Comparison of ENCODE assay signal across 16 cellular contexts in the genomic region with DNA sequence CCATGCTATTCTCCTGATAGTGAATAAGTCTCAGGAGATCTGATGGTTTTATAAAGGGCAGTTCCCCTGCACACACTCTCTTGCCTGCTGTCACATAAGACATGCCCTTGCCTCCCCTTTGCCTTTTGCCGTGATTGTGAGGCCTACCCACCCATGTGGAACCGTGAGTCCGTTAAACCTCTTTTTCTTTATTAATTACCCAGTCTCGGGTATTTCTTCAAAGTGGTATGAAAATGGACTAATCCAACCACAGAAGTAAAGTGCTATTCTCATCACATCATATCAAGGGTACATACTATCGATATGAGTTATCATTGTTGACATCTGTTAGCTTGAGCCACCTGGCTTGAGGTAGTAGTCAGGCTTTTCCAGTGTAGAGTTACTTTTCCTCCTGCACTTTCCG. TPM values are rescaled to one million over a fixed set of nuclear protein-coding genes. Genes with fewer than 3 reads are reported as not detected.
DNase-seq lines count a peak whose midpoint lies in the region; ATAC-seq, FAIRE-seq and TF ChIP-seq lines count a peak whose summit lies in the region.
"Had no signal": no experiment of that assay in that cellular context is flagged by ENCODE, and none has a peak within 500 bp of the region (broad histone marks: within the 10 kb centered on the region; RNA-seq: fewer than 3 reads in every experiment).

No MANE protein-coding gene starts in this region.

- no peaks in the 10 kb centered on the region for H4K20me1 ChIP-seq in HepG2 (ENCODE audit: insufficient read depth, low read length)

- intact Hi-C loops in HepG2 (cut with micrococcal nuclease; ENCODE audit: unreplicated experiment): no loop called here
- intact Hi-C loops in right lobe of liver (cut with DNase I): no loop called here

- in situ Hi-C loops in HepG2 (cut with HindIII; ENCODE audit: extremely low pct_ligation_motif_present, low pct_unique_long_range_greater_than_20kb): no loop called here

- ATAC-seq in HepG2: no peak
- no peak for ATAC-seq in right lobe of liver
- ATAC-seq in HG03175 (IDR thresholded peaks at IDR 0.05; ENCODE audit: unreplicated experiment): peak; percentile 44
- no peak for ATAC-seq in HG03342 (IDR thresholded peaks at IDR 0.05; ENCODE audit: unreplicated experiment)
- ATAC-seq in HG03439 (IDR thresholded peaks at IDR 0.05; ENCODE audit: unreplicated experiment): no peak
- ATAC-seq: activated CD4-positive, alpha-beta T cell treated with anti-CD3 and anti-CD28 coated beads for 36 hours; gastroesophageal sphincter had no signal

- no peak for FAIRE-seq in HepG2 (lab: Jason Lieb, UNC)
- FAIRE-seq: H1 had no signal

- H3K27me3 ChIP-seq in HepG2 (ENCODE audit: control insufficient read depth in 1 of 2, insufficient read depth in 2 of 2, low read length in 2 of 2): no peaks in the 10 kb centered on the region; a peak in 1 of 5 replicates
- H3K27me3 ChIP-seq in right lobe of liver: no peaks in the 10 kb centered on the region
- H3K27me3 ChIP-seq: gastroesophageal sphincter, neutrophil, SJSA1 had no signal

- H3K27ac ChIP-seq in HepG2 (ENCODE audit: extremely low read length, insufficient read depth, low read length) (no peak overlapping the region), right lobe of liver (no peak overlapping the region)
- H3K27ac ChIP-seq: neutrophil, SJSA1 had no signal

- peak overlapping the region; percentile 79 for H3K4me3 Mint-ChIP-seq in endothelial cell (ENCODE audit: unreplicated experiment)

- CTCF ChIA-PET in HepG2 (lab: Yijun Ruan, JAX; ENCODE audit: low intra/inter-chr PET ratio, low total read pairs): no interaction called here

- 98% methylated on average over 6 of the region's 6 CpGs for WGBS in HepG2 (ENCODE audit: low lambda C conversion rate)
- WGBS in right lobe of liver (ENCODE audit: insufficient coverage, low coverage, low lambda C conversion rate, missing lambda C conversion rate): 93% methylated on average over 6 of the region's 6 CpGs

- peaks cover 17% of the 10 kb centered on the region for H3K36me3 Mint-ChIP-seq in endothelial cell (ENCODE audit: low read depth, unreplicated experiment)

- no peak overlapping the region for H3K9ac ChIP-seq in HepG2 (ENCODE audit: insufficient read depth, low read depth, low read length)

- H3K27me3 Mint-ChIP-seq in endothelial cell (ENCODE audit: unreplicated experiment): peaks cover 3% of the 10 kb centered on the region
- H3K27me3 Mint-ChIP-seq: activated CD4-positive, alpha-beta T cell treated with anti-CD3 and anti-CD28 coated beads for 36 hours had no signal

- H3K9me3 Mint-ChIP-seq in endothelial cell (ENCODE audit: unreplicated experiment): no peaks in the 10 kb centered on the region

- TF ChIP-seq RAD21 in HepG2 (CRISPR knock-in tag; IDR thresholded peaks at IDR 0.05): no peak

- TF ChIP-seq POLR2A in HepG2 (IDR thresholded peaks at IDR 0.05; ENCODE audit: insufficient read depth in 1 of 2, low read depth in 2 of 2, low read length in 2 of 2) (no peak; a peak in 1 of 4 replicates), right lobe of liver (IDR thresholded peaks at IDR 0.05) (no peak)

- H3K79me2 ChIP-seq in HepG2 (ENCODE audit: insufficient read depth, low read length): peaks cover 61% of the 10 kb centered on the region

- H3K9me3 ChIP-seq in HepG2 (ENCODE audit: low read length) (no peaks in the 10 kb centered on the region), right lobe of liver (no peaks in the 10 kb centered on the region)
- H3K9me3 ChIP-seq: gastroesophageal sphincter, neutrophil, SJSA1 had no signal

- no peak for TF ChIP-seq CTCF in HepG2 (CRISPR knock-in tag; IDR thresholded peaks at IDR 0.05)
- no peak for TF ChIP-seq CTCF in right lobe of liver (IDR thresholded peaks at IDR 0.05)
- TF ChIP-seq CTCF in endothelial cell (IDR thresholded peaks at IDR 0.05; ENCODE audit: unreplicated experiment): no peak

- H3K4me2 ChIP-seq in HepG2 (ENCODE audit: low read depth, low read length): no peak overlapping the region

- TF ChIP-seq EP300 in HepG2 (IDR thresholded peaks at IDR 0.05; ENCODE audit: low read depth in 2 of 2, low read length in 2 of 2) (no peak), HepG2 (CRISPR knock-in tag; IDR thresholded peaks at IDR 0.05; ENCODE audit: borderline replicate concordance) (no peak)

- no peak overlapping the region for H3K4me3 ChIP-seq in HepG2 (replicated peaks in 1 of 3; ENCODE audit: insufficient read depth in 1 of 3, low read depth in 2 of 3, low read length in 3 of 3)
- H3K4me3 ChIP-seq in right lobe of liver: no peak overlapping the region
- H3K4me3 ChIP-seq: gastroesophageal sphincter, SJSA1 had no signal

- H3K4me1 Mint-ChIP-seq in endothelial cell (ENCODE audit: unreplicated experiment): peaks cover 15% of the 10 kb centered on the region

- H3K36me3 ChIP-seq in HepG2 (replicated peaks in 1 of 2; ENCODE audit: control insufficient read depth in 1 of 2, insufficient read depth in 2 of 2, low read length in 2 of 2): peaks cover 1 to 12% of the 10 kb centered on the region in 2 experiments; a peak in 3 of 5 replicates
- no peaks in the 10 kb centered on the region for H3K36me3 ChIP-seq in right lobe of liver
- H3K36me3 ChIP-seq: neutrophil had no signal

- H3K4me1 ChIP-seq in HepG2 (ENCODE audit: insufficient read depth, low read length): peaks cover 47% of the 10 kb centered on the region
- H3K4me1 ChIP-seq in right lobe of liver: peaks cover 0 to 21% (median 5%) of the 10 kb centered on the region in 4 donors

- POLR2A ChIA-PET in HepG2 (lab: Yijun Ruan, JAX): interaction anchor here (2.8 kb wide), 1 partner anchor 48 kb away, joined by 16 read pairs; no protein-coding TSS in a partner anchor

- DNase-seq in HepG2 (ENCODE audit: low spot score) (no peak), right lobe of liver (no peak), endothelial cell (ENCODE audit: low spot score) (no peak), OCI-M1 (lab: John Stamatoyannopoulos, UW) (no peak), D341Med (ENCODE audit: low spot score) (no peak)
- DNase-seq: activated CD4-positive, alpha-beta T cell treated with anti-CD3 and anti-CD28 coated beads for 36 hours; AML-193; NCI-H146 had no signal

- BruUV-seq in HepG2 (replicated peaks; lab: Mats Ljungman, UMichigan): no TSS peak

- H2AFZ ChIP-seq in HepG2 (ENCODE audit: low read length): no peak overlapping the region

- H3K27ac Mint-ChIP-seq in endothelial cell (ENCODE audit: unreplicated experiment): no peak overlapping the region

RNA-seq across cellular contexts. Expression of gene MANBAL, which starts 2.3 kb away (rescaled TPM):
- 16.5 and 18.6 TPM in 2 replicates for total RNA-seq in HepG2 (2016; rRNA removed; fragmentation: Illumina TruSeq; extraction: Trizol)
- 10.8 and 15.2 TPM in 2 replicates for total RNA-seq in HepG2 (2016; cell fraction: cytosol; rRNA removed; fragmentation: Illumina TruSeq; extraction: Trizol; ENCODE audit: low read depth)
- 15.1 and 16.2 TPM in 2 replicates for total RNA-seq in HepG2 (2016; cell fraction: insoluble cytoplasmic fraction; rRNA removed; fragmentation: Illumina TruSeq; extraction: Trizol)
- 25.3 and 29.5 TPM in 2 replicates for total RNA-seq in HepG2 (2016; cell fraction: membrane; rRNA removed; fragmentation: Illumina TruSeq; extraction: Trizol)
- total RNA-seq in HepG2 (2016; cell fraction: nucleus; rRNA removed; fragmentation: Illumina TruSeq; extraction: Trizol): 15.3 and 19.6 TPM in 2 replicates
- polyA plus RNA-seq in HepG2 (2011; rRNA removed): 70.2 and 74.1 TPM in 2 replicates
- 93.3 and 98.4 TPM in 2 replicates for polyA plus RNA-seq in HepG2 (2011; cell fraction: cytosol; rRNA removed)
- polyA plus RNA-seq in HepG2 (2011; cell fraction: nucleus; rRNA removed): 35.2 and 44.3 TPM in 2 replicates
- polyA plus RNA-seq in HepG2 (2012): 45.7 and 46.8 TPM in 2 replicates
- polyA plus RNA-seq in HepG2 (2016; cell fraction: cytosol; fragmentation: Illumina TruSeq; extraction: Trizol; ENCODE audit: low read depth): 48.1 and 71.4 TPM in 2 replicates
- polyA plus RNA-seq in HepG2 (2016; cell fraction: insoluble cytoplasmic fraction; fragmentation: Illumina TruSeq; extraction: Trizol; ENCODE audit: low read depth): 55.8 and 57.5 TPM in 2 replicates
- polyA plus RNA-seq in HepG2 (2016; cell fraction: membrane; fragmentation: Illumina TruSeq; extraction: Trizol; ENCODE audit: low read depth): 67.6 and 91.3 TPM in 2 replicates
- polyA plus RNA-seq in HepG2 (2016; cell fraction: nucleus; fragmentation: Illumina TruSeq; extraction: Trizol; ENCODE audit: insufficient read depth, low read depth): 68.3 and 69.5 TPM in 2 replicates
- polyA minus RNA-seq in HepG2 (2011; rRNA and poly(A)+ RNA removed; ENCODE audit: low replicate concordance): 47.1 and 62.0 TPM in 2 replicates
- polyA minus RNA-seq in HepG2 (2011; cell fraction: cytosol; rRNA and poly(A)+ RNA removed): 11.5 and 14.7 TPM in 2 replicates
- 7.6 and 12.7 TPM in 2 replicates for polyA minus RNA-seq in HepG2 (2011; cell fraction: nucleus; rRNA and poly(A)+ RNA removed)
- total RNA-seq in right lobe of liver: 10 to 100 TPM; 11.4 to 16.0 (median 12.8) TPM
- 35.6 TPM for total RNA-seq in endothelial cell (ENCODE audit: unreplicated experiment)

RNA-seq across cellular contexts. Expression of gene GHRH, which starts 30.1 kb away (rescaled TPM):
- total RNA-seq in HepG2 (2016; rRNA removed; fragmentation: Illumina TruSeq; extraction: Trizol): not detected in 2 replicates
- total RNA-seq in HepG2 (2016; cell fraction: cytosol; rRNA removed; fragmentation: Illumina TruSeq; extraction: Trizol; ENCODE audit: low read depth): not detected in 2 replicates
- total RNA-seq in HepG2 (2016; cell fraction: insoluble cytoplasmic fraction; rRNA removed; fragmentation: Illumina TruSeq; extraction: Trizol): not detected in 2 replicates
- total RNA-seq in HepG2 (2016; cell fraction: membrane; rRNA removed; fragmentation: Illumina TruSeq; extraction: Trizol): not detected in 2 replicates
- not detected in 2 replicates for total RNA-seq in HepG2 (2016; cell fraction: nucleus; rRNA removed; fragmentation: Illumina TruSeq; extraction: Trizol)
- not detected in 2 replicates for polyA plus RNA-seq in HepG2 (2011; rRNA removed)
- not detected in 2 replicates for polyA plus RNA-seq in HepG2 (2011; cell fraction: cytosol; rRNA removed)
- polyA plus RNA-seq in HepG2 (2011; cell fraction: nucleus; rRNA removed): not detected in 2 replicates
- not detected in 2 replicates for polyA plus RNA-seq in HepG2 (2012)
- not detected in 2 replicates for polyA plus RNA-seq in HepG2 (2016; cell fraction: cytosol; fragmentation: Illumina TruSeq; extraction: Trizol; ENCODE audit: low read depth)
- polyA plus RNA-seq in HepG2 (2016; cell fraction: insoluble cytoplasmic fraction; fragmentation: Illumina TruSeq; extraction: Trizol; ENCODE audit: low read depth): not detected in 2 replicates
- not detected in 2 replicates for polyA plus RNA-seq in HepG2 (2016; cell fraction: membrane; fragmentation: Illumina TruSeq; extraction: Trizol; ENCODE audit: low read depth)
- polyA plus RNA-seq in HepG2 (2016; cell fraction: nucleus; fragmentation: Illumina TruSeq; extraction: Trizol; ENCODE audit: insufficient read depth, low read depth): not detected in 2 replicates
- not detected in 2 replicates for polyA minus RNA-seq in HepG2 (2011; rRNA and poly(A)+ RNA removed; ENCODE audit: low replicate concordance)
- polyA minus RNA-seq in HepG2 (2011; cell fraction: cytosol; rRNA and poly(A)+ RNA removed): not detected in 2 replicates
- polyA minus RNA-seq in HepG2 (2011; cell fraction: nucleus; rRNA and poly(A)+ RNA removed): not detected in 2 replicates
- not detected for total RNA-seq in right lobe of liver
- total RNA-seq in endothelial cell (ENCODE audit: unreplicated experiment): not detected
- total RNA-seq: activated CD4-positive, alpha-beta T cell treated with anti-CD3 and anti-CD28 coated beads for 36 hours; gastroesophageal sphincter; H1; SJSA1 had no signal
- polyA plus RNA-seq: adipose tissue, H1 had no signal

RNA-seq across cellular contexts. Expression of gene SRC, which starts 54.2 kb away (rescaled TPM):
- total RNA-seq in HepG2 (2016; rRNA removed; fragmentation: Illumina TruSeq; extraction: Trizol): 54.7 and 59.7 TPM in 2 replicates
- total RNA-seq in HepG2 (2016; cell fraction: cytosol; rRNA removed; fragmentation: Illumina TruSeq; extraction: Trizol; ENCODE audit: low read depth): 18.4 and 21.0 TPM in 2 replicates
- total RNA-seq in HepG2 (2016; cell fraction: insoluble cytoplasmic fraction; rRNA removed; fragmentation: Illumina TruSeq; extraction: Trizol): 48.2 and 56.8 TPM in 2 replicates
- total RNA-seq in HepG2 (2016; cell fraction: membrane; rRNA removed; fragmentation: Illumina TruSeq; extraction: Trizol): 25.3 and 30.3 TPM in 2 replicates
- 60.1 and 65.6 TPM in 2 replicates for total RNA-seq in HepG2 (2016; cell fraction: nucleus; rRNA removed; fragmentation: Illumina TruSeq; extraction: Trizol)
- 192 and 229 TPM in 2 replicates for polyA plus RNA-seq in HepG2 (2011; rRNA removed)
- polyA plus RNA-seq in HepG2 (2011; cell fraction: cytosol; rRNA removed): 97.4 and 112 TPM in 2 replicates
- 448 and 459 TPM in 2 replicates for polyA plus RNA-seq in HepG2 (2011; cell fraction: nucleus; rRNA removed)
- polyA plus RNA-seq in HepG2 (2012): 148 and 158 TPM in 2 replicates
- 3.4 and 4.0 TPM in 2 replicates for polyA plus RNA-seq in HepG2 (2016; cell fraction: cytosol; fragmentation: Illumina TruSeq; extraction: Trizol; ENCODE audit: low read depth)
- 43.5 and 52.9 TPM in 2 replicates for polyA plus RNA-seq in HepG2 (2016; cell fraction: insoluble cytoplasmic fraction; fragmentation: Illumina TruSeq; extraction: Trizol; ENCODE audit: low read depth)
- 13.5 and 16.0 TPM in 2 replicates for polyA plus RNA-seq in HepG2 (2016; cell fraction: membrane; fragmentation: Illumina TruSeq; extraction: Trizol; ENCODE audit: low read depth)
- polyA plus RNA-seq in HepG2 (2016; cell fraction: nucleus; fragmentation: Illumina TruSeq; extraction: Trizol; ENCODE audit: insufficient read depth, low read depth): 92.1 and 101 TPM in 2 replicates
- polyA minus RNA-seq in HepG2 (2011; rRNA and poly(A)+ RNA removed; ENCODE audit: low replicate concordance): 0.87 and 280 TPM in 2 replicates
- 92.5 and 127 TPM in 2 replicates for polyA minus RNA-seq in HepG2 (2011; cell fraction: cytosol; rRNA and poly(A)+ RNA removed)
- 209 and 267 TPM in 2 replicates for polyA minus RNA-seq in HepG2 (2011; cell fraction: nucleus; rRNA and poly(A)+ RNA removed)
- 10 to 100 TPM in 4 of 6 experiments, 1 to 10 TPM in 2; 3.1 to 17.3 (median 11.2) TPM for total RNA-seq in right lobe of liver
- total RNA-seq in endothelial cell (ENCODE audit: unreplicated experiment): 60.8 TPM
